11 cellular contexts compared by ENCODE assay signal in genomic region chr12:128853321-128854197, GRCh38. TPM values are rescaled to one million over a fixed set of nuclear protein-coding genes. Genes with fewer than 3 reads are reported as not detected.
DNase-seq lines count a peak whose midpoint lies in the region; ATAC-seq and TF ChIP-seq lines count a peak whose summit lies in the region.
"Had no signal": no experiment of that assay in that cellular context is flagged by ENCODE, and none has a peak within 500 bp of the region (broad histone marks: within the 10 kb centered on the region; RNA-seq: fewer than 3 reads in every experiment).

Gene GLT1D1 (plus strand): TSS chr12:128853478. CDS start chr12:128853582, 104 bp downstream.

- TF ChIP-seq CTCF in cardiac muscle cell (IDR thresholded peaks at IDR 0.05; ENCODE audit: low read depth, low read length) (no peak), lower lobe of right lung (IDR thresholded peaks at IDR 0.05) (no peak), upper lobe of right lung (IDR thresholded peaks at IDR 0.05) (no peak)

- H3K4me1 ChIP-seq in cardiac muscle cell (ENCODE audit: low read depth) = no peaks in the 10 kb centered on the region
- no peaks in the 10 kb centered on the region for H3K4me1 ChIP-seq in lower lobe of right lung
- H3K4me1 ChIP-seq in upper lobe of right lung = no peaks in the 10 kb centered on the region
- H3K4me1 ChIP-seq: Caco-2 had no signal

- H3K4me3 Mint-ChIP-seq in activated T-helper 1 cell treated with anti-CD3 and anti-CD28 coated beads, Interleukin-12 subunit alpha, Interleukin-12 subunit beta, Interleukin-2, Interleukin-4 antibody, amounts not matched to agents 30 ng/mL and 10 ng/mL and 1 ng/mL, durations not matched to agents 14 hours and 24 hours and 36 hours = peak within 1 kb of the TSS; percentile 71

- H3K36me3 Mint-ChIP-seq in activated T-helper 1 cell treated with anti-CD3 and anti-CD28 coated beads, Interleukin-12 subunit alpha, Interleukin-12 subunit beta, Interleukin-2, Interleukin-4 antibody, amounts not matched to agents 30 ng/mL and 10 ng/mL and 1 ng/mL, durations not matched to agents 14 hours and 24 hours and 36 hours (ENCODE audit: low read depth) = peaks cover 1% of the 10 kb centered on the region

- H3K9me3 Mint-ChIP-seq in activated T-helper 1 cell treated with anti-CD3 and anti-CD28 coated beads, Interleukin-12 subunit alpha, Interleukin-12 subunit beta, Interleukin-2, Interleukin-4 antibody, amounts not matched to agents 30 ng/mL and 10 ng/mL and 1 ng/mL, durations not matched to agents 14 hours and 24 hours and 36 hours = no peaks in the 10 kb centered on the region

- ATAC-seq in lower lobe of right lung (peak; percentile 21 to 27), upper lobe of right lung (peak; percentile 32), GM18517 (IDR thresholded peaks at IDR 0.05; ENCODE audit: unreplicated experiment) (no peak)

- H3K9me3 ChIP-seq in cardiac muscle cell (ENCODE audit: low read depth) (no peaks in the 10 kb centered on the region), lower lobe of right lung (no peaks in the 10 kb centered on the region), upper lobe of right lung (no peaks in the 10 kb centered on the region)
- H3K9me3 ChIP-seq: Caco-2 had no signal

- peak in 1 of 2 donors; percentile 29 for DNase-seq in cardiac muscle cell (ENCODE audit: low read depth in 1 of 2, low spot score in 1 of 2)
- DNase-seq in cardiac septum (ENCODE audit: low spot score) = no peak
- no peak for DNase-seq in activated T-helper 1 cell treated with anti-CD3 and anti-CD28 coated beads, Interleukin-12 subunit alpha, Interleukin-12 subunit beta, Interleukin-2, Interleukin-4 antibody, amounts not matched to agents 30 ng/mL and 10 ng/mL and 1 ng/mL, durations not matched to agents 14 hours and 24 hours and 36 hours (ENCODE audit: low spot score)
- no peak for DNase-seq in lower lobe of right lung
- DNase-seq in upper lobe of right lung = no peak
- DNase-seq in H4 (ENCODE audit: low spot score) = no peak
- no peak for DNase-seq in NK-92 (lab: John Stamatoyannopoulos, UW; ENCODE audit: unreplicated experiment)
- DNase-seq: activated effector memory CD4-positive, alpha-beta T cell treated with Interleukin-2 at 50 U/mL for 16 hours; Caco-2; NK-92 treated with Interleukin-12 subunit alpha and Interleukin-12 subunit beta, amount 100 ng/mL, for 24 hours had no signal

- peaks cover 28% of the 10 kb centered on the region for H3K27me3 ChIP-seq in cardiac muscle cell
- H3K27me3 ChIP-seq in lower lobe of right lung (ENCODE audit: low read depth) = peaks cover 21% of the 10 kb centered on the region
- H3K27me3 ChIP-seq in upper lobe of right lung = peaks cover 33% of the 10 kb centered on the region

- intact Hi-C loops in cardiac septum (cut with DNase I) = no loop called here
- intact Hi-C loops in activated T-helper 1 cell treated with anti-CD3 and anti-CD28 coated beads, Interleukin-12 subunit alpha, Interleukin-12 subunit beta, Interleukin-2, Interleukin-4 antibody, amounts not matched to agents 30 ng/mL and 10 ng/mL and 1 ng/mL, durations not matched to agents 14 hours and 24 hours and 36 hours (cut with micrococcal nuclease) = no loop called here
- intact Hi-C loops in lower lobe of right lung (cut with DNase I) = no loop called here
- intact Hi-C loops in upper lobe of right lung (cut with DNase I) = no loop called here

- H3K27ac ChIP-seq in cardiac muscle cell = no peak within 1 kb of the TSS
- peak within 1 kb of the TSS; percentile 73 for H3K27ac ChIP-seq in lower lobe of right lung
- H3K27ac ChIP-seq in upper lobe of right lung = no peak within 1 kb of the TSS

- H3K27me3 Mint-ChIP-seq in activated T-helper 1 cell treated with anti-CD3 and anti-CD28 coated beads, Interleukin-12 subunit alpha, Interleukin-12 subunit beta, Interleukin-2, Interleukin-4 antibody, amounts not matched to agents 30 ng/mL and 10 ng/mL and 1 ng/mL, durations not matched to agents 14 hours and 24 hours and 36 hours (ENCODE audit: insufficient read depth) = peaks cover 20% of the 10 kb centered on the region

- H3K4me3 ChIP-seq in cardiac muscle cell (peak within 1 kb of the TSS; percentile 30), lower lobe of right lung (peak within 1 kb of the TSS; percentile 43), upper lobe of right lung (peak within 1 kb of the TSS; percentile 29)

- H3K4me1 Mint-ChIP-seq in activated T-helper 1 cell treated with anti-CD3 and anti-CD28 coated beads, Interleukin-12 subunit alpha, Interleukin-12 subunit beta, Interleukin-2, Interleukin-4 antibody, amounts not matched to agents 30 ng/mL and 10 ng/mL and 1 ng/mL, durations not matched to agents 14 hours and 24 hours and 36 hours (ENCODE audit: low read depth) = no peaks in the 10 kb centered on the region

- no peak within 1 kb of the TSS for H3K27ac Mint-ChIP-seq in activated T-helper 1 cell treated with anti-CD3 and anti-CD28 coated beads, Interleukin-12 subunit alpha, Interleukin-12 subunit beta, Interleukin-2, Interleukin-4 antibody, amounts not matched to agents 30 ng/mL and 10 ng/mL and 1 ng/mL, durations not matched to agents 14 hours and 24 hours and 36 hours

- H3K36me3 ChIP-seq in cardiac muscle cell (no peaks in the 10 kb centered on the region), lower lobe of right lung (no peaks in the 10 kb centered on the region), upper lobe of right lung (no peaks in the 10 kb centered on the region)

RNA-seq across cellular contexts. Expression of gene GLT1D1, which starts in this region (rescaled TPM):
- total RNA-seq in cardiac muscle cell (1.4 and 2.7 TPM in 2 replicates), cardiac septum (1.1 TPM), lower lobe of right lung (5.3 TPM), upper lobe of right lung (3.5 TPM)
- polyA plus RNA-seq in cardiac muscle cell = 0.83 and 4.1 TPM in 2 replicates
- total RNA-seq in activated T-helper 1 cell treated with anti-CD3 and anti-CD28 coated beads, Interleukin-12 subunit alpha, Interleukin-12 subunit beta, Interleukin-2, Interleukin-4 antibody, amounts not matched to agents 30 ng/mL and 10 ng/mL and 1 ng/mL, durations not matched to agents 14 hours and 24 hours and 36 hours = 2.0 and 2.1 TPM in 2 replicates
- total RNA-seq in H4 (2014; rRNA removed; shearing (Covaris generic)) = not detected in 2 replicates
- total RNA-seq: Caco-2 had no signal
